ENCODE assay signal across 11 cellular contexts in genomic region chr15:66850078-66850991, GRCh38.
DNase-seq lines count a peak whose midpoint lies in the region; TF ChIP-seq lines count a peak whose summit lies in the region.
"Had no signal": no experiment of that assay in that cellular context is flagged by ENCODE, and none has a peak within 500 bp of the region (broad histone marks: within the 10 kb centered on the region; RNA-seq: fewer than 3 reads in every experiment).

No MANE protein-coding gene starts in this region.

- no peaks in the 10 kb centered on the region for H3F3A ChIP-seq in MM.1S (ENCODE audit: insufficient read depth, low read length)

- H3K9me3 Mint-ChIP-seq in endodermal cell = no peaks in the 10 kb centered on the region

- no peaks in the 10 kb centered on the region for H3K79me2 ChIP-seq in MM.1S (ENCODE audit: low read length)

- WGBS in endodermal cell (ENCODE audit: insufficient coverage in 1 of 2, insufficient read length in 1 of 2), 2 experiments = 76 to 90% methylated on average over 16 to 25 of the region's 25 CpGs

- peaks cover 6% of the 10 kb centered on the region for H3K27me3 Mint-ChIP-seq in endodermal cell (ENCODE audit: insufficient read depth)

- H3K36me3 ChIP-seq in MM.1S (replicated peaks; ENCODE audit: insufficient read depth, low read length) (no peaks in the 10 kb centered on the region), endodermal cell (ENCODE audit: control insufficient read depth, insufficient read depth, low read length) (no peaks in the 10 kb centered on the region)

- no peaks in the 10 kb centered on the region for H4K20me1 ChIP-seq in MM.1S (ENCODE audit: insufficient read depth, low read length)

- peak overlapping the region; percentile 71; the same call in 1 of the 2 replicates for H3K4me2 ChIP-seq in MM.1S (ENCODE audit: low read depth, low read length)

- peaks cover 3% of the 10 kb centered on the region for H3K36me3 Mint-ChIP-seq in endodermal cell (ENCODE audit: low read depth)

- H2AFZ ChIP-seq in MM.1S (ENCODE audit: low read length) = peak overlapping the region; percentile 89

- H3K9ac ChIP-seq in MM.1S (ENCODE audit: low read length) = no peak overlapping the region
- peak overlapping the region; percentile 36 for H3K9ac ChIP-seq in endodermal cell (ENCODE audit: extremely low read depth, low read length, poor library complexity, severe bottlenecking)

- no peak overlapping the region for H3K4me3 Mint-ChIP-seq in endodermal cell

- H3K27me3 ChIP-seq in MM.1S (replicated peaks; ENCODE audit: insufficient read depth, low read length) = peaks cover 13% of the 10 kb centered on the region; the same call in 1 of the 2 replicates
- H3K27me3 ChIP-seq in endodermal cell (ENCODE audit: control insufficient read depth, insufficient read depth, low read length, poor library complexity, severe bottlenecking) = no peaks in the 10 kb centered on the region

- H3K4me3 ChIP-seq in AG10803 (ENCODE audit: low read length) (no peak overlapping the region), MM.1S (ENCODE audit: low read length) (no peak overlapping the region), endodermal cell (ENCODE audit: low read length) (no peak overlapping the region)
- H3K4me3 ChIP-seq: GM12878 had no signal

- H3K4me1 Mint-ChIP-seq in endodermal cell = peaks cover 22% of the 10 kb centered on the region

- no peaks in the 10 kb centered on the region for H3K9me2 ChIP-seq in MM.1S (replicated peaks; ENCODE audit: insufficient read depth, low read length)

- H3K4me1 ChIP-seq in MM.1S (ENCODE audit: low read length) (0 out of 2 replicates have a peak, but pooled peaks cover 3% of the 10 kb centered on the region), endodermal cell (ENCODE audit: control insufficient read depth, insufficient read depth, low read length) (peaks cover 16% of the 10 kb centered on the region)

- H3K27ac ChIP-seq in MM.1S (ENCODE audit: low read length) = no peak overlapping the region
- H3K27ac ChIP-seq in endodermal cell (ENCODE audit: low read depth, low read length) = peak overlapping the region; percentile 78
- H3K27ac ChIP-seq: HL-60 had no signal

- H3K9me3 ChIP-seq in MM.1S (replicated peaks; ENCODE audit: insufficient read depth, low read length) (no peaks in the 10 kb centered on the region), endodermal cell (ENCODE audit: control insufficient read depth, low read length) (no peaks in the 10 kb centered on the region)

- TF ChIP-seq CTCF in AG10803 (conservative IDR thresholded peaks at IDR 0.05; ENCODE audit: low read length) = no peak
- TF ChIP-seq CTCF in MM.1S (IDR thresholded peaks at IDR 0.05; ENCODE audit: low read length) = no peak
- no peak for TF ChIP-seq CTCF in endodermal cell (conservative IDR thresholded peaks at IDR 0.05)

- DNase-seq in AG10803 (ENCODE audit: low read depth) = peak; percentile 28
- DNase-seq in MM.1S = no peak
- DNase-seq in endodermal cell = peak; percentile 77
- peak; percentile 45 for DNase-seq in myocyte (ENCODE audit: low read depth)
- no peak for DNase-seq in RKO (ENCODE audit: low spot score)
- no peak for DNase-seq in NCI-H524 (lab: John Stamatoyannopoulos, UW)
- no peak for DNase-seq in NCI-H1417 treated with DMSO at 0.1 percent for 48 hours (lab: John Stamatoyannopoulos, UW)
- DNase-seq in effector CD8-positive, alpha-beta T cell (lab: John Stamatoyannopoulos, UW) = no peak

- H3K27ac Mint-ChIP-seq in endodermal cell = peak overlapping the region; percentile 88
- H3K27ac Mint-ChIP-seq: T-helper 17 cell had no signal

Comparison
In these comparisons a context has a peak if more than half of its experiments do, and no peak if none do; other contexts are left out.
1. DNase-seq: peak in AG10803 (single experiment), endodermal cell (single experiment) and myocyte (single experiment); none in MM.1S (single experiment), RKO (single experiment), NCI-H524 (0 of 2), NCI-H1417 treated with DMSO at 0.1 percent for 48 hours (single experiment) and effector CD8-positive, alpha-beta T cell (single experiment).